Comparison of ENCODE assay signal across 8 cellular contexts in the genomic region with DNA sequence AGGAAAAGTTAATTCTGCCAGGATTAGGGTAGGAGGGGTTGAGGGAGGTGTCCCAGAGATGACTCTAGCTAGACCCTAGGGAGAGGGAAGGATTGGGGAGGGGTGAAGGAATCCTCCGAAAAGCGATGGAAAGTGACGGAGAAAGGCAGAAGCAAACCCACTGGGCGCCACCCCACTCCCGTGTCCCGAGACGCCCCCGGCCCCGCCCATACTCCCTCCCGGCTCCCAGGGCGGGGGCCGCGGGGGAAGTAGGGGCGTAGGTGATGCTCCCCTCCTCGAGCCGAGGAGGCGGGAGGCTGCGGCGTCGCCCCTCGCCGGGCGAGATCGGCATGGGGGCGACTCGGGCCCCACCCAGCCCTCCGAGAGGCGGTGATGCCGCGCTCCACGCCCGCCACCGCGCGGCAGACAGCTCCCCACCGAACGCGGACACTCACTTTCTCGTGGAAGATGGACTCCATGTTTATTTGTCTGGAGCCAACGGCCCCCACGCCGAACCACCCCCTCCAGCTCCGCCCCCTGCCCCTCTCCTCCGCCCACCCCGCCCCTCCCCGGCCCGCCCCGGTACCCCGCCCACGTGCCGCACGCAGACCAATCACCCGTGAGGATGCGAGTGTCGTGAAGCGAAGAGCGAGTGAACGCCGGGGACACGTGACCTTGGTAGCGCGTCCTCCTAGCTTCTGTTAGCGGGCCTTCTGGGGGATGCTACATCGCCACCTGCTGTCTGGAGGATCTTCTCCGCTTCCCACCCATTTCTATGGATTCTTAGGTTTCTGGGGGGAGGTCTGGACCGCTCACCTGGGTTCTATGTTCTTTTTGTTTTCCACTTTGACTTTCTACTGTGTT. TPM values are rescaled to one million over a fixed set of nuclear protein-coding genes. Genes with fewer than 3 reads are reported as not detected.
DNase-seq lines count a peak whose midpoint lies in the region; ATAC-seq and TF ChIP-seq lines count a peak whose summit lies in the region.

A gene (minus strand): TSS at position 488 of the 843 bp plus-strand sequence. CDS start 30 bp downstream, at position 458.

- peaks cover 40% of the 10 kb centered on the region for H3K79me2 ChIP-seq in PC-3 (ENCODE audit: low read length)

- no peaks in the 10 kb centered on the region for H3K9me2 ChIP-seq in PC-3 (replicated peaks; ENCODE audit: low read length)

- no peaks in the 10 kb centered on the region for H3K9me3 ChIP-seq in PC-3 (ENCODE audit: low read length)
- H3K9me3 ChIP-seq in esophagus (ENCODE audit: control insufficient read depth in 2 of 2, insufficient read depth in 1 of 2, low read depth in 1 of 2, low read length in 1 of 2) = no peaks in the 10 kb centered on the region
- H3K9me3 ChIP-seq in mucosa of stomach (ENCODE audit: control insufficient read depth, low read length) = no peaks in the 10 kb centered on the region

- no peaks in the 10 kb centered on the region for H3F3A ChIP-seq in PC-3 (ENCODE audit: low read length, unreplicated experiment)

- BruUV-seq in PC-3 (replicated peaks; lab: Mats Ljungman, UMichigan) = no TSS peak

- H3K36me3 ChIP-seq in PC-3 (ENCODE audit: low read depth, low read length) = no peaks in the 10 kb centered on the region
- H3K36me3 ChIP-seq in esophagus (ENCODE audit: control insufficient read depth in 2 of 2, insufficient read depth in 2 of 2, low read length in 1 of 2) = no peaks in the 10 kb centered on the region
- no peaks in the 10 kb centered on the region for H3K36me3 ChIP-seq in mucosa of stomach (ENCODE audit: control insufficient read depth, insufficient read depth, low read length)

- H3K27ac ChIP-seq in PC-3 (ENCODE audit: low read length) (peak within 1 kb of the TSS; percentile 71), esophagus (ENCODE audit: low read depth in 2 of 2, low read length in 1 of 2) (peak within 1 kb of the TSS; percentile 92 to 96)

- H3K27me3 ChIP-seq in PC-3 (ENCODE audit: low read length) (no peaks in the 10 kb centered on the region), esophagus (ENCODE audit: control insufficient read depth in 1 of 2, insufficient read depth in 2 of 2, low read length in 2 of 2) (no peaks in the 10 kb centered on the region), mucosa of stomach (ENCODE audit: control insufficient read depth, insufficient read depth, low read length) (no peaks in the 10 kb centered on the region)

- no peaks in the 10 kb centered on the region for H4K20me1 ChIP-seq in PC-3 (ENCODE audit: low read length)

- H2AFZ ChIP-seq in PC-3 (ENCODE audit: low read length) = peak within 1 kb of the TSS; percentile 97

- CTCF ChIA-PET in PC-3 (lab: Charles Lee) = interaction anchor here (0.6 to 1.3 kb wide), 4 partner anchors 15 to 360 kb away, joined by 5 to 18 read pairs (median 6); a partner anchor contains a TSS

- intact Hi-C loops in PC-3 (cut with micrococcal nuclease) = loop anchor here (1.0 to 2.0 kb wide), 2 partner anchors 15 to 66 kb away; a partner anchor contains a TSS

- H3K4me3 ChIP-seq in Jurkat, Clone E6-1 (ENCODE audit: low read length) = peak within 1 kb of the TSS; percentile 96
- peak within 1 kb of the TSS; percentile 96 for H3K4me3 ChIP-seq in PC-3 (ENCODE audit: low read length)
- H3K4me3 ChIP-seq in esophagus (ENCODE audit: low read depth in 1 of 2, low read length in 2 of 2) = peak within 1 kb of the TSS; percentile 84 to 86
- peak within 1 kb of the TSS; percentile 72 for H3K4me3 ChIP-seq in mucosa of stomach (ENCODE audit: low read length)

- peak within 1 kb of the TSS; percentile 81 for H3K9ac ChIP-seq in PC-3 (ENCODE audit: low read length)
- H3K9ac ChIP-seq in mucosa of stomach (ENCODE audit: low read length) = peak within 1 kb of the TSS; percentile 88

- H3K4me1 ChIP-seq in PC-3 (ENCODE audit: insufficient read depth, low read length) (peaks cover 11% of the 10 kb centered on the region), esophagus (ENCODE audit: control insufficient read depth in 2 of 2, insufficient read depth in 2 of 2, low read length in 1 of 2) (peaks cover 0 to 3% of the 10 kb centered on the region in 2 donors), mucosa of stomach (ENCODE audit: control insufficient read depth, insufficient read depth, low read length) (peaks cover 11% of the 10 kb centered on the region)

- H3K4me2 ChIP-seq in PC-3 (ENCODE audit: low read length) = peak within 1 kb of the TSS; percentile 95

- TF ChIP-seq CTCF in PC-3 (conservative IDR thresholded peaks at IDR 0.05; ENCODE audit: low read depth, low read length) = peak; percentile 68

- DNase-seq in DMS53 treated with DMSO at 0.1 percent for 48 hours (lab: John Stamatoyannopoulos, UW; ENCODE audit: unreplicated experiment) = peak; percentile 92
- peak; percentile 98 for DNase-seq in Jurkat, Clone E6-1 (ENCODE audit: low read depth, low spot score)
- DNase-seq in PC-3 = peak; percentile 96
- peak; percentile 90 for DNase-seq in activated T-cell treated with anti-CD3 and anti-CD28 coated beads, Interleukin-2, amount 50 U/mL, for 1 hour
- DNase-seq in stimulated activated CD8-positive, alpha-beta memory T cell treated with anti-CD3 and anti-CD28 coated beads, Interleukin-7, amount 100 ng/mL, for 1 hour (ENCODE audit: low read depth in 2 of 2) = peak; percentile 86 to 90

- ATAC-seq in GM21576 (IDR thresholded peaks at IDR 0.05; ENCODE audit: unreplicated experiment) (peak; percentile 86), PC-3 (peak; percentile 90)

- 0% methylated on average over 21 to 66 of the region's 66 CpGs for WGBS in esophagus, 2 donors

- POLR2A ChIA-PET in PC-3 (lab: Charles Lee; ENCODE audit: unreplicated experiment) = interaction anchor here (0.5 to 1.1 kb wide), 9 partner anchors 8 to 1084 kb away, joined by 3 to 15 read pairs (median 4); a partner anchor contains a TSS

RNA-seq across cellular contexts. Expression of the gene that starts here (rescaled TPM):
- 33.8 TPM for polyA plus RNA-seq in Jurkat, Clone E6-1 (2012; ENCODE audit: insufficient read depth, insufficient read length)
- 20.4 and 49.3 TPM in 2 replicates for total RNA-seq in PC-3 (2014; rRNA removed)
- 10 to 100 TPM; 12.0 to 12.7 TPM for polyA plus RNA-seq in esophagus

Comparison
In these comparisons a context has a peak if more than half of its experiments do, and no peak if none do; other contexts are left out.
1. Peak in every context shown above with its lines: DNase-seq, ATAC-seq, H3K4me3 ChIP-seq and H3K27ac ChIP-seq.